ENCODE assay signal across 1 cellular context in genomic region chr16:68328151-68328859, GRCh38.
A peak's percentile ranks its signal among the peaks of the same experiment; 100 is the strongest.
TF ChIP-seq lines count a peak whose summit lies in the region.

No MANE protein-coding gene starts in this region.

TF ChIP-seq in HepG2, 621 proteins besides CTCF, POLR2A, EP300 and RAD21 (continued from another document and continues in another):
- TF ChIP-seq ZHX2 (IDR thresholded peaks at IDR 0.05; ENCODE audit: low read depth) = no peak
- TF ChIP-seq ZHX2 (CRISPR knock-in tag; IDR thresholded peaks at IDR 0.05; ENCODE audit: borderline replicate concordance) = no peak
- no peak for TF ChIP-seq ZXDC (CRISPR knock-in tag; IDR thresholded peaks at IDR 0.05)
- TF ChIP-seq YY1 (IDR thresholded peaks at IDR 0.05; ENCODE audit: insufficient read depth, insufficient replicate concordance, low read depth, low read length) = peak; percentile 42
- no peak for TF ChIP-seq ZNF274 (CRISPR knock-in tag; IDR thresholded peaks at IDR 0.05)
- TF ChIP-seq ZNF83 (CRISPR knock-in tag; IDR thresholded peaks at IDR 0.05; ENCODE audit: borderline replicate concordance) = no peak
- TF ChIP-seq FOXO1 (CRISPR knock-in tag; IDR thresholded peaks at IDR 0.05) = peak; percentile 47; the same call in 1 of the 2 replicates
- TF ChIP-seq MATR3 (CRISPR knock-in tag; IDR thresholded peaks at IDR 0.05) = no peak
- TF ChIP-seq HOXA3 (CRISPR knock-in tag; IDR thresholded peaks at IDR 0.05) = peak; percentile 26; the same call in 1 of the 2 replicates
- 0 out of 2 replicates have a peak, but pooled peaks have one; percentile 28 for TF ChIP-seq MYPOP (CRISPR knock-in tag; IDR thresholded peaks at IDR 0.05)
- TF ChIP-seq NFE2 (CRISPR knock-in tag; IDR thresholded peaks at IDR 0.05) = no peak
- no peak for TF ChIP-seq ZFYVE20 (CRISPR knock-in tag; IDR thresholded peaks at IDR 0.05; ENCODE audit: borderline replicate concordance, low read depth)
- no peak for TF ChIP-seq DR1 (CRISPR knock-in tag; IDR thresholded peaks at IDR 0.05)
- no peak for TF ChIP-seq ZFP36L1 (CRISPR knock-in tag; IDR thresholded peaks at IDR 0.05)
- TF ChIP-seq ZNF782 (CRISPR knock-in tag; IDR thresholded peaks at IDR 0.05; ENCODE audit: borderline replicate concordance) = no peak
- no peak for TF ChIP-seq ZNF564 (CRISPR knock-in tag; IDR thresholded peaks at IDR 0.05)
- no peak for TF ChIP-seq MEIS2 (CRISPR knock-in tag; IDR thresholded peaks at IDR 0.05)
- TF ChIP-seq ZNF768 (CRISPR knock-in tag; IDR thresholded peaks at IDR 0.05) = no peak
- TF ChIP-seq LCORL (IDR thresholded peaks at IDR 0.05) = no peak
- TF ChIP-seq LCORL (CRISPR knock-in tag; IDR thresholded peaks at IDR 0.05) = peak; percentile 64; the same call in 1 of the 2 replicates
- 0 out of 2 replicates have a peak, but pooled peaks have one; percentile 26 for TF ChIP-seq PPARG (CRISPR knock-in tag; conservative IDR thresholded peaks at IDR 0.05)
- TF ChIP-seq USF2 (IDR thresholded peaks at IDR 0.05; ENCODE audit: low read depth, low read length) = no peak
- no peak for TF ChIP-seq USF2 (CRISPR knock-in tag; IDR thresholded peaks at IDR 0.05; ENCODE audit: borderline replicate concordance)
- TF ChIP-seq CEBPG (CRISPR knock-in tag; IDR thresholded peaks at IDR 0.05) = peak; percentile 47; the same call in 1 of the 2 replicates
- TF ChIP-seq ZSCAN29 (CRISPR knock-in tag; conservative IDR thresholded peaks at IDR 0.05) = peak; percentile 61; the same call in 1 of the 2 replicates
- no peak for TF ChIP-seq ZEB1 (IDR thresholded peaks at IDR 0.05; ENCODE audit: insufficient replicate concordance, low read depth)
- 0 out of 2 replicates have a peak, but pooled peaks have one; percentile 23 for TF ChIP-seq DMTF1 (CRISPR knock-in tag; IDR thresholded peaks at IDR 0.05)
- TF ChIP-seq NONO (IDR thresholded peaks at IDR 0.05) = no peak
- TF ChIP-seq NONO (CRISPR knock-in tag; conservative IDR thresholded peaks at IDR 0.05) = no peak
- TF ChIP-seq ZNF737 (CRISPR knock-in tag; IDR thresholded peaks at IDR 0.05; ENCODE audit: borderline replicate concordance) = no peak
- TF ChIP-seq CERS6 (CRISPR knock-in tag; IDR thresholded peaks at IDR 0.05) = no peak
- TF ChIP-seq AFF4 (CRISPR knock-in tag; IDR thresholded peaks at IDR 0.05) = no peak
- no peak for TF ChIP-seq JUN (CRISPR knock-in tag; IDR thresholded peaks at IDR 0.05)
- TF ChIP-seq ZNF432 (CRISPR knock-in tag; IDR thresholded peaks at IDR 0.05; ENCODE audit: borderline replicate concordance) = no peak
- TF ChIP-seq ZBTB26 (CRISPR knock-in tag; IDR thresholded peaks at IDR 0.05; ENCODE audit: borderline replicate concordance) = no peak
- TF ChIP-seq RELA (CRISPR knock-in tag; IDR thresholded peaks at IDR 0.05) = no peak
- no peak for TF ChIP-seq ZFP62 (CRISPR knock-in tag; IDR thresholded peaks at IDR 0.05)
- no peak for TF ChIP-seq ZNF724P (CRISPR knock-in tag; IDR thresholded peaks at IDR 0.05; ENCODE audit: borderline replicate concordance)
- no peak for TF ChIP-seq ZNF30 (CRISPR knock-in tag; IDR thresholded peaks at IDR 0.05)
